15 cellular contexts compared by ENCODE assay signal in the genomic region with DNA sequence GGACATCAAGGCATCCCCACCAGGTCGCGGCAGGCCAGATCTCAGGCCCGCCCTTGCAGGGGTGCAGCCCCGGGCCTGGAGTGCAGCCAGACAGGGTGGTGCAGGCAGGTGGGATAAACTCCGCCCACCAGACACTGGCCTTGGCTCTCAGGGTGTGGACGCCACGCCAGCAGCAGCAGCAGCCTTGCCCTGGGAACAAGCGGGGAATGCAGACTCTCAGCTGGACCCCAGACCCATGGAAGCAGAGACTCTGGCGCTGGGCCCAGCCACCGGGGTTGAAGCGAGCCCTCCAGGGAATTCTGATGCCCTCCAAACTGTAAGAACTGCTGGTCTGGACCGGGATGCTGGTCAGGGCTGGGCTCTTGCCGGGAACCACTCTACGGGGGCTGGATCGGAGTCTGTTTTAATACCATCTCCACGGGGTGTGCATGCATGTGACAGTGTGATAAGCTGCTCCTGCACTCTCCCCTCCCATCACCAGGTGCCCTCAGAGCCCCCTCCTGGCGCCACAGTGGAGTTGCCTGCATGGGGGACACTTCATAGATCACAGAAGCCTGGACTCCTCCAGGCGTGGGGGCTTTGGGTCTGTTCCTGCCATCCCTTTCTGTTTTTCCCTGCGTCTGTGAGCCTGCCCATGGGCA.
A peak's percentile ranks its signal among the peaks of the same experiment; 100 is the strongest.
DNase-seq lines count a peak whose midpoint lies in the region; ATAC-seq and TF ChIP-seq lines count a peak whose summit lies in the region.
"Had no signal": no experiment of that assay in that cellular context is flagged by ENCODE, and none has a peak within 500 bp of the region (broad histone marks: within the 10 kb centered on the region; RNA-seq: fewer than 3 reads in every experiment).

No MANE protein-coding gene starts in this region.

- H2AFZ ChIP-seq in Loucy (ENCODE audit: low read length): no peak overlapping the region
- H2AFZ ChIP-seq in neural progenitor cell (replicated peaks): no peak overlapping the region

- H3K79me2 ChIP-seq in Loucy (ENCODE audit: insufficient read depth, low read length) (no peaks in the 10 kb centered on the region), neural progenitor cell (ENCODE audit: low read depth) (no peaks in the 10 kb centered on the region)

- H3K9me2 ChIP-seq in Loucy (replicated peaks; ENCODE audit: low read depth, low read length): no peaks in the 10 kb centered on the region

- peak; percentile 28 for DNase-seq in GM12865 (ENCODE audit: low read depth)
- peak; percentile 83 for DNase-seq in chondrocyte (ENCODE audit: low spot score)
- DNase-seq in neural progenitor cell (ENCODE audit: low spot score): peak; percentile 54
- no peak for DNase-seq in caudate nucleus (lab: John Stamatoyannopoulos, UW)
- DNase-seq in erythroblast (lab: John Stamatoyannopoulos, UW): no peak
- DNase-seq: activated CD4-positive, CD25-positive, alpha-beta regulatory T cell treated with anti-CD3 and anti-CD28 coated beads, Interleukin-2, amount 50 U/mL, for 72 hours; effector memory CD4-positive, alpha-beta T cell; GOT3; NCI-H1417 treated with DMSO at 0.1 percent for 48 hours; NCI-H526 treated with DMSO at 0.1 percent for 48 hours; tibial artery had no signal

- H3K36me3 ChIP-seq in Loucy (ENCODE audit: insufficient read depth, low read length) (no peaks in the 10 kb centered on the region), neural progenitor cell (no peaks in the 10 kb centered on the region)
- H3K36me3 ChIP-seq: left lung, tibial artery had no signal

- H4K20me1 ChIP-seq in Loucy (ENCODE audit: insufficient read depth, low read length, poor library complexity, severe bottlenecking) (no peaks in the 10 kb centered on the region), neural progenitor cell (ENCODE audit: low read depth) (no peaks in the 10 kb centered on the region)

- H3K4me3 ChIP-seq in GM12865 (ENCODE audit: low read depth, low read length): no peak overlapping the region
- H3K4me3 ChIP-seq in Loucy (ENCODE audit: low read length, poor library complexity, severe bottlenecking): no peak overlapping the region
- H3K4me3 ChIP-seq in neural progenitor cell: no peak overlapping the region
- H3K4me3 ChIP-seq: left lung, SK-N-MC, tibial artery had no signal

- H3K4me2 ChIP-seq in Loucy (ENCODE audit: low read depth, low read length, poor library complexity, severe bottlenecking) (no peak overlapping the region), neural progenitor cell (no peak overlapping the region)

- H3F3A ChIP-seq in Loucy (ENCODE audit: low read depth): no peaks in the 10 kb centered on the region
- H3F3A ChIP-seq in neural progenitor cell (ENCODE audit: low read depth): peaks cover 15% of the 10 kb centered on the region

- TF ChIP-seq CTCF in GM12865 (IDR thresholded peaks at IDR 0.05; ENCODE audit: insufficient read depth, low read depth, low read length, missing control alignments) (peak; percentile 12), Loucy (conservative IDR thresholded peaks at IDR 0.05; ENCODE audit: low read length) (peak; percentile 50), chondrocyte (IDR thresholded peaks at IDR 0.05) (no peak), neural progenitor cell (IDR thresholded peaks at IDR 0.05) (peak; percentile 41)

- H3K9me3 Mint-ChIP-seq in chondrocyte (ENCODE audit: low read depth) (no peaks in the 10 kb centered on the region), neural progenitor cell (no peaks in the 10 kb centered on the region)

- no peaks in the 10 kb centered on the region for H3K9me3 ChIP-seq in Loucy (ENCODE audit: insufficient read depth, low read depth, low read length)
- no peaks in the 10 kb centered on the region for H3K9me3 ChIP-seq in neural progenitor cell (ENCODE audit: low read depth)
- H3K9me3 ChIP-seq: left lung, tibial artery had no signal

- H3K4me1 Mint-ChIP-seq in chondrocyte (ENCODE audit: low read depth) (peaks cover 9% of the 10 kb centered on the region), neural progenitor cell (peaks cover 54% of the 10 kb centered on the region)

- H3K4me1 ChIP-seq in Loucy (ENCODE audit: insufficient read depth, low read length, poor library complexity, severe bottlenecking) (peaks cover 9% of the 10 kb centered on the region), neural progenitor cell (peaks cover 33% of the 10 kb centered on the region)
- H3K4me1 ChIP-seq: left lung, tibial artery had no signal

- no peak overlapping the region for H3K27ac ChIP-seq in neural progenitor cell
- no peak overlapping the region for H3K27ac ChIP-seq in caudate nucleus (ENCODE audit: low read depth, low read length)
- H3K27ac ChIP-seq: left lung, SK-N-MC, tibial artery had no signal

- H3K36me3 Mint-ChIP-seq in chondrocyte (ENCODE audit: low read depth) (peaks cover 2% of the 10 kb centered on the region), neural progenitor cell (no peaks in the 10 kb centered on the region)

- peaks cover 8% of the 10 kb centered on the region for H3K27me3 Mint-ChIP-seq in chondrocyte (ENCODE audit: low read depth)
- peaks cover 9% of the 10 kb centered on the region for H3K27me3 Mint-ChIP-seq in neural progenitor cell (ENCODE audit: insufficient read depth, low read depth)

- H3K27me3 ChIP-seq in Loucy (ENCODE audit: insufficient read depth, low read length, poor library complexity, severe bottlenecking) (no peaks in the 10 kb centered on the region), neural progenitor cell (no peaks in the 10 kb centered on the region)
- H3K27me3 ChIP-seq: left lung had no signal

- H3K27ac Mint-ChIP-seq in chondrocyte (ENCODE audit: unreplicated experiment) (peak overlapping the region; percentile 22), neural progenitor cell (no peak overlapping the region)

- no peak for ATAC-seq in GM18520 (IDR thresholded peaks at IDR 0.05; ENCODE audit: unreplicated experiment)
- ATAC-seq: left lung had no signal

- H3K4me3 Mint-ChIP-seq in chondrocyte (ENCODE audit: unreplicated experiment) (no peak overlapping the region), neural progenitor cell (no peak overlapping the region)

- no peak for TF ChIP-seq POLR2A in erythroblast (IDR thresholded peaks at IDR 0.05; ENCODE audit: low read length)

- H3K9ac ChIP-seq in Loucy (ENCODE audit: low read depth, low read length, poor library complexity, severe bottlenecking) (no peak overlapping the region), neural progenitor cell (no peak overlapping the region)

Comparison
In these comparisons a context has a peak if more than half of its experiments do, and no peak if none do; other contexts are left out.
1. DNase-seq: peak in GM12865 (single experiment), chondrocyte (single experiment) and neural progenitor cell (single experiment); none in caudate nucleus (0 of 61) and erythroblast (0 of 2).